Comparison of ENCODE assay signal across 8 cellular contexts in the genomic region with DNA sequence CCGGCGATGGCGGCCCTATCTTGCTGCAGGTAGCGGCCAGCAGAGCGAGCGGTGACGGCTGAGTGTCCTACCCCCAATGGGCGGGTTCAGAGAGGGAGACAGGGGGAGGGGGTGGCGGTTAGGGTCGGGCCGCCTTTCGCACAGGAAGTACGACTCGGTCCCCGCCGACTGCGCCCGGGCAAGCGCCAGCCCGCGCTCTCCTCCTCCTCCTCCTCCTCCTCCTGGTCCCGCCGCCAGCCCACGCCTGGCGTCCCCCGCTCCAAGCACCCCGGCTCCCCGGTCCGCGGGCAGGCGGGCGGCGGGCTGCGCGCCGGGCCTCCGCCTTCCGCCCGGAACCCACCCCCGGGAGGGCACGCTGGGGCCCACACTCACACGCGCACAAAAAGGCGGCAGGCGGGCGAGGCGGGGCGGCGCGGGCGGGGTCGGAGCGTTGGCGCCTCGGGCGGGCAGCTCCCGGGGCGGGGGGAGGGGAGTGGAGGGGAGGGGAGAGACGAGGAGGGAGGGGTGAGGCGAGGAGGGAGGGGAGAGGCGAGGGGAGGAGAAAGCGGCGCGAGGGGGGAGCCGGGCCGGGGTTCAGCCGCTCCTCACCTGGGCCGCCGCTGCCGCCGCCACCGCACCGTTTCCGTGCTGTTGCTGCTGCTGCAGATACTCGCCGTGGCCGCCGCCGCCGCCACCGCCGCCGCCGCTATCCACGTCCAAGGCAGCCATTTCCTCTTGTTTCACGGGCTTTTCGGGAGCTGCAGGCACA. TPM values are rescaled to one million over a fixed set of nuclear protein-coding genes. Genes with fewer than 3 reads are reported as not detected.
DNase-seq lines count a peak whose midpoint lies in the region; ATAC-seq and TF ChIP-seq lines count a peak whose summit lies in the region.

No MANE protein-coding gene starts in this region.

- H3K4me3 Mint-ChIP-seq in activated CD4-positive, alpha-beta T cell treated with anti-CD3 and anti-CD28 coated beads for 36 hours: peak overlapping the region; percentile 79

- H3K27ac ChIP-seq in layer of hippocampus (ENCODE audit: low read depth, low read length): peak overlapping the region; percentile 99

- DNase-seq in AG09319 (ENCODE audit: extremely low read depth, low read depth) (peak; percentile 74), NCI-H446 treated with DMSO at 0.1 percent for 48 hours (lab: John Stamatoyannopoulos, UW) (peak; percentile 87), choroid plexus epithelial cell (ENCODE audit: low read depth) (peak; percentile 87)
- peak; percentile 96 for DNase-seq in activated CD4-positive, alpha-beta T cell treated with anti-CD3 and anti-CD28 coated beads for 36 hours
- DNase-seq in stimulated activated CD4-positive, alpha-beta T cell treated with anti-CD3 and anti-CD28 coated beads, Interleukin-1b, Interleukin-23, amount 100 ng/mL, for 4 hours (ENCODE audit: low read depth in 2 of 2): peak; percentile 92 to 94

- peaks cover 40% of the 10 kb centered on the region for H3K4me1 Mint-ChIP-seq in activated CD4-positive, alpha-beta T cell treated with anti-CD3 and anti-CD28 coated beads for 36 hours

- POLR2A ChIA-PET in activated CD4-positive, alpha-beta T cell treated with anti-CD3 and anti-CD28 coated beads for 36 hours (lab: Charles Lee): no interaction called here

- peak overlapping the region; percentile 89 for H3K4me3 ChIP-seq in choroid plexus epithelial cell (ENCODE audit: low read depth, low read length)

- peaks cover 42% of the 10 kb centered on the region for H3K36me3 Mint-ChIP-seq in activated CD4-positive, alpha-beta T cell treated with anti-CD3 and anti-CD28 coated beads for 36 hours (ENCODE audit: low read depth)

- H3K27me3 Mint-ChIP-seq in activated CD4-positive, alpha-beta T cell treated with anti-CD3 and anti-CD28 coated beads for 36 hours: no peaks in the 10 kb centered on the region

- CTCF ChIA-PET in activated CD4-positive, alpha-beta T cell treated with anti-CD3 and anti-CD28 coated beads for 36 hours (lab: Charles Lee): no interaction called here

- peak overlapping the region; percentile 77 for H3K27ac Mint-ChIP-seq in activated CD4-positive, alpha-beta T cell treated with anti-CD3 and anti-CD28 coated beads for 36 hours

- TF ChIP-seq CTCF in AG09319 (IDR thresholded peaks at IDR 0.05; ENCODE audit: low read depth, low read length) (no peak), choroid plexus epithelial cell (conservative IDR thresholded peaks at IDR 0.05; ENCODE audit: low read depth, low read length) (no peak)

- no peaks in the 10 kb centered on the region for H3K9me3 Mint-ChIP-seq in activated CD4-positive, alpha-beta T cell treated with anti-CD3 and anti-CD28 coated beads for 36 hours (ENCODE audit: low read depth)

- ATAC-seq in GM19023 (IDR thresholded peaks at IDR 0.05; ENCODE audit: unreplicated experiment): peak; percentile 56
- ATAC-seq in HG03280 (IDR thresholded peaks at IDR 0.05; ENCODE audit: unreplicated experiment): peak; percentile 49
- ATAC-seq in activated CD4-positive, alpha-beta T cell treated with anti-CD3 and anti-CD28 coated beads for 36 hours: peak; percentile 62

- no peaks in the 10 kb centered on the region for H3K27me3 ChIP-seq in layer of hippocampus (ENCODE audit: control insufficient read depth, insufficient read depth, low read length)

- intact Hi-C loops in activated CD4-positive, alpha-beta T cell treated with anti-CD3 and anti-CD28 coated beads for 36 hours (cut with DNase I, micrococcal nuclease): loop anchor here (1.0 to 10.0 kb wide), 17 partner anchors 14 to 1409 kb away; a partner anchor contains a TSS

RNA-seq across cellular contexts. Expression of a gene that starts 1.2 kb away (rescaled TPM):
- 10 to 100 TPM; 83.8 to 91.4 TPM for total RNA-seq in activated CD4-positive, alpha-beta T cell treated with anti-CD3 and anti-CD28 coated beads for 36 hours

Comparison
In these comparisons a context has a peak if more than half of its experiments do, and no peak if none do; other contexts are left out.
1. Peak in every context shown above with its lines: DNase-seq, ATAC-seq, H3K4me3 ChIP-seq and H3K27ac ChIP-seq.